8 cellular contexts compared by ENCODE assay signal in genomic region chr6:37698264-37699137, GRCh38. TPM values are rescaled to one million over a fixed set of nuclear protein-coding genes. Genes with fewer than 3 reads are reported as not detected.
DNase-seq lines count a peak whose midpoint lies in the region; ATAC-seq and TF ChIP-seq lines count a peak whose summit lies in the region.

No MANE protein-coding gene starts in this region.

- peaks cover 4 to 20% of the 10 kb centered on the region in 2 donors for H3K27me3 ChIP-seq in muscle layer of colon (ENCODE audit: control insufficient read depth in 1 of 2, insufficient read depth in 2 of 2, low read length in 2 of 2)

- ATAC-seq in activated CD8-positive, alpha-beta memory T cell treated with anti-CD3 and anti-CD28 coated beads, Interleukin-2, amount 10 ng/mL, durations not matched to agents 7 days and 5 days, result peak; percentile 29
- ATAC-seq in stimulated activated naive CD8-positive, alpha-beta T cell treated with anti-CD3 and anti-CD28 coated beads, Interleukin-15, amount 100 ng/mL, for 72 hours, result peak; percentile 52
- ATAC-seq in HG03108 (IDR thresholded peaks at IDR 0.05; ENCODE audit: unreplicated experiment), result no peak

- peaks cover 12% of the 10 kb centered on the region for H3K4me1 ChIP-seq in muscle layer of colon (ENCODE audit: insufficient read depth, low read length)

- no peak for TF ChIP-seq CTCF in epithelial cell of proximal tubule (conservative IDR thresholded peaks at IDR 0.05; ENCODE audit: low read depth, low read length)

- H3K4me3 ChIP-seq in epithelial cell of proximal tubule (ENCODE audit: low read depth, low read length), result peak overlapping the region; percentile 67
- H3K4me3 ChIP-seq in muscle layer of colon (ENCODE audit: low read depth in 1 of 2, low read length in 2 of 2), result peak overlapping the region; percentile 71 to 89

- peak overlapping the region; percentile 88 for H3K4me3 Mint-ChIP-seq in activated CD8-positive, alpha-beta memory T cell treated with anti-CD3 and anti-CD28 coated beads, Interleukin-2, amount 10 ng/mL, durations not matched to agents 7 days and 5 days
- peak overlapping the region; percentile 96 to 99 for H3K4me3 Mint-ChIP-seq in stimulated activated naive CD8-positive, alpha-beta T cell treated with anti-CD3 and anti-CD28 coated beads, Interleukin-15, amount 100 ng/mL, for 72 hours

- peak overlapping the region; percentile 64 for H3K9ac ChIP-seq in muscle layer of colon (ENCODE audit: low read length)

- no peaks in the 10 kb centered on the region for H3K36me3 Mint-ChIP-seq in activated CD8-positive, alpha-beta memory T cell treated with anti-CD3 and anti-CD28 coated beads, Interleukin-2, amount 10 ng/mL, durations not matched to agents 7 days and 5 days

- no peaks in the 10 kb centered on the region for H3K9me3 ChIP-seq in muscle layer of colon (ENCODE audit: low read length)

- peaks cover 45% of the 10 kb centered on the region for H3K27me3 Mint-ChIP-seq in activated CD8-positive, alpha-beta memory T cell treated with anti-CD3 and anti-CD28 coated beads, Interleukin-2, amount 10 ng/mL, durations not matched to agents 7 days and 5 days
- H3K27me3 Mint-ChIP-seq in stimulated activated naive CD8-positive, alpha-beta T cell treated with anti-CD3 and anti-CD28 coated beads, Interleukin-15, amount 100 ng/mL, for 72 hours, result peaks cover 61% of the 10 kb centered on the region

- H3K36me3 ChIP-seq in muscle layer of colon (ENCODE audit: insufficient read depth, low read length), result no peaks in the 10 kb centered on the region

- DNase-seq in NCI-H2029 (lab: John Stamatoyannopoulos, UW), result peak; percentile 28
- no peak for DNase-seq in NCI-H2029 treated with DMSO at 0.1 percent for 48 hours (lab: John Stamatoyannopoulos, UW)
- DNase-seq in NCI-H345 (lab: John Stamatoyannopoulos, UW), result peak; percentile 62
- peak; percentile 73 for DNase-seq in activated CD8-positive, alpha-beta memory T cell treated with anti-CD3 and anti-CD28 coated beads, Interleukin-2, amount 10 ng/mL, durations not matched to agents 7 days and 5 days
- DNase-seq in epithelial cell of proximal tubule (ENCODE audit: low read depth), result no peak
- DNase-seq in stimulated activated naive CD8-positive, alpha-beta T cell treated with anti-CD3 and anti-CD28 coated beads, Interleukin-15, amount 100 ng/mL, for 72 hours, result peak; percentile 52 to 61

- peaks cover 28% of the 10 kb centered on the region for H3K4me1 Mint-ChIP-seq in activated CD8-positive, alpha-beta memory T cell treated with anti-CD3 and anti-CD28 coated beads, Interleukin-2, amount 10 ng/mL, durations not matched to agents 7 days and 5 days
- peaks cover 43% of the 10 kb centered on the region for H3K4me1 Mint-ChIP-seq in stimulated activated naive CD8-positive, alpha-beta T cell treated with anti-CD3 and anti-CD28 coated beads, Interleukin-15, amount 100 ng/mL, for 72 hours

- peak overlapping the region; percentile 53 for H3K27ac ChIP-seq in muscle layer of colon (ENCODE audit: low read depth, low read length)

- CTCF ChIA-PET in activated CD8-positive, alpha-beta memory T cell treated with anti-CD3 and anti-CD28 coated beads, Interleukin-2, amount 10 ng/mL, durations not matched to agents 7 days and 5 days (lab: Charles Lee), result interaction anchor here (0.7 to 0.9 kb wide), 2 partner anchors 42 to 872 kb away, joined by 3 to 5 read pairs; no protein-coding TSS in a partner anchor

- peak overlapping the region; percentile 95 for H3K27ac Mint-ChIP-seq in activated CD8-positive, alpha-beta memory T cell treated with anti-CD3 and anti-CD28 coated beads, Interleukin-2, amount 10 ng/mL, durations not matched to agents 7 days and 5 days
- H3K27ac Mint-ChIP-seq in stimulated activated naive CD8-positive, alpha-beta T cell treated with anti-CD3 and anti-CD28 coated beads, Interleukin-15, amount 100 ng/mL, for 72 hours, result no peak overlapping the region

- no peaks in the 10 kb centered on the region for H3K9me3 Mint-ChIP-seq in activated CD8-positive, alpha-beta memory T cell treated with anti-CD3 and anti-CD28 coated beads, Interleukin-2, amount 10 ng/mL, durations not matched to agents 7 days and 5 days (ENCODE audit: low read depth)
- H3K9me3 Mint-ChIP-seq in stimulated activated naive CD8-positive, alpha-beta T cell treated with anti-CD3 and anti-CD28 coated beads, Interleukin-15, amount 100 ng/mL, for 72 hours, result no peaks in the 10 kb centered on the region

RNA-seq across cellular contexts. Expression of gene MDGA1, which starts 0.8 kb away (rescaled TPM):
- 10 to 100 TPM; 15.5 to 26.0 TPM for total RNA-seq in activated CD8-positive, alpha-beta memory T cell treated with anti-CD3 and anti-CD28 coated beads, Interleukin-2, amount 10 ng/mL, durations not matched to agents 7 days and 5 days
- total RNA-seq in epithelial cell of proximal tubule, result 0.58 and 1.2 TPM in 2 replicates

Comparison
In these comparisons a context has a peak if more than half of its experiments do, and no peak if none do; other contexts are left out.
1. DNase-seq: peak in NCI-H2029 (single experiment), NCI-H345 (single experiment), activated CD8-positive, alpha-beta memory T cell treated with anti-CD3 and anti-CD28 coated beads, Interleukin-2, amount 10 ng/mL, durations not matched to agents 7 days and 5 days (single experiment) and stimulated activated naive CD8-positive, alpha-beta T cell treated with anti-CD3 and anti-CD28 coated beads, Interleukin-15, amount 100 ng/mL, for 72 hours (2 of 2); none in NCI-H2029 treated with DMSO at 0.1 percent for 48 hours (single experiment) and epithelial cell of proximal tubule (single experiment).